1 cellular context compared by ENCODE assay signal in the genomic region with DNA sequence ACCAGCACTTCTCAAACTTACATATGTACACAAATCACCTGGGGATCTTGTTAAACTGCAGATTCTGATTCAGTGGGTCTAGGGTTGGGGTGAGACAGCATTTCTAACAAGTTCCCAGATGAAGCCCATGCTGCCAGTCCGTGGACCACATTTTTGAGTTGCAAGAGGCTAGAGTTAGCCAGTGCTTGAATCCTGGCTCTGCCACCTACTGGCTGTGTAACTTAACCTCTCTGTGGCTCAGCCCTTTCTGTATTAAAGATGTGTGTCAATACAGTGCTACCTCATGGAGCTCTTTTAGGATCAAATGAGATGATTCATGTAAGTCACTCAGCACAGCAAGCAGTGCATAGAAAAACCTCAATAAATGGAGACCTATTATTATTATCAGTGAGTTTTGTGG.
TF ChIP-seq lines count a peak whose summit lies in the region.

No MANE protein-coding gene starts in this region.

TF ChIP-seq in liver, 16 proteins besides CTCF, POLR2A, EP300 and RAD21 (continued from another document):
- TF ChIP-seq, protein P1, sequence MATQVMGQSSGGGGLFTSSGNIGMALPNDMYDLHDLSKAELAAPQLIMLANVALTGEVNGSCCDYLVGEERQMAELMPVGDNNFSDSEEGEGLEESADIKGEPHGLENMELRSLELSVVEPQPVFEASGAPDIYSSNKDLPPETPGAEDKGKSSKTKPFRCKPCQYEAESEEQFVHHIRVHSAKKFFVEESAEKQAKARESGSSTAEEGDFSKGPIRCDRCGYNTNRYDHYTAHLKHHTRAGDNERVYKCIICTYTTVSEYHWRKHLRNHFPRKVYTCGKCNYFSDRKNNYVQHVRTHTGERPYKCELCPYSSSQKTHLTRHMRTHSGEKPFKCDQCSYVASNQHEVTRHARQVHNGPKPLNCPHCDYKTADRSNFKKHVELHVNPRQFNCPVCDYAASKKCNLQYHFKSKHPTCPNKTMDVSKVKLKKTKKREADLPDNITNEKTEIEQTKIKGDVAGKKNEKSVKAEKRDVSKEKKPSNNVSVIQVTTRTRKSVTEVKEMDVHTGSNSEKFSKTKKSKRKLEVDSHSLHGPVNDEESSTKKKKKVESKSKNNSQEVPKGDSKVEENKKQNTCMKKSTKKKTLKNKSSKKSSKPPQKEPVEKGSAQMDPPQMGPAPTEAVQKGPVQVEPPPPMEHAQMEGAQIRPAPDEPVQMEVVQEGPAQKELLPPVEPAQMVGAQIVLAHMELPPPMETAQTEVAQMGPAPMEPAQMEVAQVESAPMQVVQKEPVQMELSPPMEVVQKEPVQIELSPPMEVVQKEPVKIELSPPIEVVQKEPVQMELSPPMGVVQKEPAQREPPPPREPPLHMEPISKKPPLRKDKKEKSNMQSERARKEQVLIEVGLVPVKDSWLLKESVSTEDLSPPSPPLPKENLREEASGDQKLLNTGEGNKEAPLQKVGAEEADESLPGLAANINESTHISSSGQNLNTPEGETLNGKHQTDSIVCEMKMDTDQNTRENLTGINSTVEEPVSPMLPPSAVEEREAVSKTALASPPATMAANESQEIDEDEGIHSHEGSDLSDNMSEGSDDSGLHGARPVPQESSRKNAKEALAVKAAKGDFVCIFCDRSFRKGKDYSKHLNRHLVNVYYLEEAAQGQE (IDR thresholded peaks at IDR 0.05) = no peak
- TF ChIP-seq YY1 (IDR thresholded peaks at IDR 0.05) = no peak
- no peak for TF ChIP-seq HNF4G (IDR thresholded peaks at IDR 0.05)
- TF ChIP-seq TAF1 (conservative IDR thresholded peaks at IDR 0.05) = no peak
- TF ChIP-seq, protein P2, sequence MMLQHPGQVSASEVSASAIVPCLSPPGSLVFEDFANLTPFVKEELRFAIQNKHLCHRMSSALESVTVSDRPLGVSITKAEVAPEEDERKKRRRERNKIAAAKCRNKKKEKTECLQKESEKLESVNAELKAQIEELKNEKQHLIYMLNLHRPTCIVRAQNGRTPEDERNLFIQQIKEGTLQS (IDR thresholded peaks at IDR 0.05) = no peak
- no peak for TF ChIP-seq EGR1 (IDR thresholded peaks at IDR 0.05; ENCODE audit: low read depth in 2 of 2)
- TF ChIP-seq JUND (IDR thresholded peaks at IDR 0.05) = no peak
- TF ChIP-seq HNF4A (conservative IDR thresholded peaks at IDR 0.05) = no peak
- TF ChIP-seq SP1 (IDR thresholded peaks at IDR 0.05) = no peak
- no peak for TF ChIP-seq GABPA (IDR thresholded peaks at IDR 0.05 in 1 of 2, conservative IDR thresholded peaks at IDR 0.05 in 1 of 2)
TF ChIP-seq in liver: peak in this region for 0.
